2 cellular contexts compared by ENCODE assay signal in genomic region chr20:38935967-38936407, GRCh38.
A peak's percentile ranks its signal among the peaks of the same experiment; 100 is the strongest.
TF ChIP-seq lines count a peak whose summit lies in the region.

No MANE protein-coding gene starts in this region.

TF ChIP-seq in HepG2, 621 proteins besides CTCF, POLR2A, EP300 and RAD21:
- TF ChIP-seq ZGPAT (CRISPR knock-in tag; IDR thresholded peaks at IDR 0.05) (0 out of 2 replicates have a peak, but pooled peaks have one; percentile 17), ZNF350 (CRISPR knock-in tag; IDR thresholded peaks at IDR 0.05; ENCODE audit: borderline replicate concordance, low read depth) (0 out of 2 replicates have a peak, but pooled peaks have one; percentile 23), RARG (CRISPR knock-in tag; IDR thresholded peaks at IDR 0.05; ENCODE audit: low read depth) (no peak), NR1H2 (CRISPR knock-in tag; IDR thresholded peaks at IDR 0.05; ENCODE audit: borderline replicate concordance, low read depth) (no peak), ZNF121 (CRISPR knock-in tag; IDR thresholded peaks at IDR 0.05) (no peak), RBM22 (optimal IDR thresholded peaks at IDR 0.05; ENCODE audit: low read length) (peak; percentile 74), RFXANK (CRISPR knock-in tag; IDR thresholded peaks at IDR 0.05) (no peak), KDM6A (CRISPR knock-in tag; IDR thresholded peaks at IDR 0.05; ENCODE audit: low read depth) (0 out of 2 replicates have a peak, but pooled peaks have one; percentile 32), ZNF644 (CRISPR knock-in tag; IDR thresholded peaks at IDR 0.05; ENCODE audit: low read depth) (peak; percentile 17; the same call in 1 of the 2 replicates), ZBTB14 (CRISPR knock-in tag; IDR thresholded peaks at IDR 0.05) (no peak), POGK (CRISPR knock-in tag; conservative IDR thresholded peaks at IDR 0.05) (no peak), ATF3 (CRISPR knock-in tag; IDR thresholded peaks at IDR 0.05) (no peak), TEAD3 (CRISPR knock-in tag; optimal IDR thresholded peaks at IDR 0.05; ENCODE audit: borderline replicate concordance) (peak; percentile 72), RARA (CRISPR knock-in tag; IDR thresholded peaks at IDR 0.05) (0 out of 2 replicates have a peak, but pooled peaks have one; percentile 24), ATF4 (CRISPR knock-in tag; IDR thresholded peaks at IDR 0.05) (no peak), GTF3A (CRISPR knock-in tag; conservative IDR thresholded peaks at IDR 0.05) (no peak), ZNF180 (CRISPR knock-in tag; IDR thresholded peaks at IDR 0.05; ENCODE audit: borderline replicate concordance, low read depth) (no peak), FOSL2 (CRISPR knock-in tag; IDR thresholded peaks at IDR 0.05) (0 out of 2 replicates have a peak, but pooled peaks have one; percentile 6), ZNF382 (CRISPR knock-in tag; IDR thresholded peaks at IDR 0.05; ENCODE audit: borderline replicate concordance) (no peak), ZNF674 (CRISPR knock-in tag; IDR thresholded peaks at IDR 0.05; ENCODE audit: low read depth) (no peak), ZNF501 (CRISPR knock-in tag; IDR thresholded peaks at IDR 0.05) (0 out of 2 replicates have a peak, but pooled peaks have one; percentile 2), TCF12 (IDR thresholded peaks at IDR 0.05) (no peak), TCF12 (CRISPR knock-in tag; IDR thresholded peaks at IDR 0.05) (no peak)

TF ChIP-seq in GM12878, 131 proteins besides CTCF, POLR2A, EP300 and RAD21:
- TF ChIP-seq CREM (IDR thresholded peaks at IDR 0.05; ENCODE audit: low read depth) (no peak), SPI1 (IDR thresholded peaks at IDR 0.05; ENCODE audit: borderline replicate concordance, insufficient read depth, low read depth, low read length) (peak; percentile 8; the same call in 1 of the 2 replicates), RFX5 (IDR thresholded peaks at IDR 0.05; ENCODE audit: low read depth, low read length) (no peak)
